ENCODE assay signal across 15 cellular contexts in the genomic region with DNA sequence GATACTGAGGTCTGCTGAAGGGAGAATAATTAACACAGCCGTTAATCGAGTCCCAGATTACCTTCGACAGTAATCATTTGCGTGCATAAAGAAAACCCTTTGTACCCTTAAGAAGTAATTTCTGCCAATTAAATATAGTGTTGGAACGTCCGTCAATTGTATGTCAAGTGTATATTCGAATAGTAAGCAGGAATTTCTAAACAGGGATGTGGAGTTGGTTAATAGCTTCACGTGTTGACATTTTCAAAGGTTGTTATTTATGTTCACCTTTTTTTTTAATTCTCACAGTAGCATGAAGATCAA. TPM values are rescaled to one million over a fixed set of nuclear protein-coding genes. Genes with fewer than 3 reads are reported as not detected.
DNase-seq lines count a peak whose midpoint lies in the region; ATAC-seq, FAIRE-seq and TF ChIP-seq lines count a peak whose summit lies in the region.
"Had no signal": no experiment of that assay in that cellular context is flagged by ENCODE, and none has a peak within 500 bp of the region (broad histone marks: within the 10 kb centered on the region; RNA-seq: fewer than 3 reads in every experiment).

No MANE protein-coding gene starts in this region.

- TF ChIP-seq CTCF in BE2C (IDR thresholded peaks at IDR 0.05; ENCODE audit: low read depth, low read length) (no peak), MM.1S (IDR thresholded peaks at IDR 0.05; ENCODE audit: low read length) (no peak), endothelial cell of umbilical vein (IDR thresholded peaks at IDR 0.05; ENCODE audit: extremely low read depth in 1 of 2, insufficient read depth in 1 of 2, low read depth in 1 of 2, low read length in 2 of 2) (no peak), osteoblast (IDR thresholded peaks at IDR 0.05; ENCODE audit: extremely low read depth, low read depth, low read length) (no peak)

- H4K20me1 ChIP-seq in MM.1S (ENCODE audit: insufficient read depth, low read length): no peaks in the 10 kb centered on the region
- no peaks in the 10 kb centered on the region for H4K20me1 ChIP-seq in endothelial cell of umbilical vein (replicated peaks; ENCODE audit: control insufficient read depth, extremely low read depth, insufficient read depth, low read length)
- H4K20me1 ChIP-seq in osteoblast (ENCODE audit: insufficient read depth, low read length): no peaks in the 10 kb centered on the region

- no peaks in the 10 kb centered on the region for H3K9me1 ChIP-seq in endothelial cell of umbilical vein (replicated peaks; ENCODE audit: control insufficient read depth, extremely low read depth, insufficient read depth, low read length)

- TF ChIP-seq POLR2A in endothelial cell of umbilical vein (IDR thresholded peaks at IDR 0.05; ENCODE audit: low read depth, low read length): no peak

- H3F3A ChIP-seq in MM.1S (ENCODE audit: insufficient read depth, low read length): no peaks in the 10 kb centered on the region

- ATAC-seq in GM18498 (IDR thresholded peaks at IDR 0.05; ENCODE audit: unreplicated experiment): no peak
- ATAC-seq in SK-N-SH treated with all-trans-retinoic acid at 6 μM for 48 hours: no peak
- ATAC-seq: activated CD8-positive, alpha-beta memory T cell treated with anti-CD3 and anti-CD28 coated beads, Interleukin-2, amount 10 ng/mL, durations not matched to agents 7 days and 5 days; natural killer cell had no signal

- H2AFZ ChIP-seq in MM.1S (ENCODE audit: low read length) (0 out of 2 replicates have a peak overlapping the region, but pooled peaks have one; percentile 57), endothelial cell of umbilical vein (ENCODE audit: low read depth, low read length) (peak overlapping the region; percentile 94), osteoblast (ENCODE audit: low read length) (peak overlapping the region; percentile 47)

- H3K27ac ChIP-seq in MM.1S (ENCODE audit: low read length) (no peak overlapping the region), endothelial cell of umbilical vein (ENCODE audit: insufficient read depth, low read depth, low read length) (no peak overlapping the region), osteoblast (ENCODE audit: low read depth, low read length) (no peak overlapping the region)
- H3K27ac ChIP-seq: epithelial cell of prostate had no signal

- H3K36me3 ChIP-seq in BE2C (no peaks in the 10 kb centered on the region), MM.1S (replicated peaks; ENCODE audit: insufficient read depth, low read length) (no peaks in the 10 kb centered on the region), endothelial cell of umbilical vein (ENCODE audit: control insufficient read depth in 2 of 2, extremely low read depth in 1 of 2, insufficient read depth in 2 of 2, low read length in 2 of 2) (no peaks in the 10 kb centered on the region), osteoblast (ENCODE audit: insufficient read depth, low read length) (no peaks in the 10 kb centered on the region)

- peak overlapping the region; percentile 87 for H3K4me3 ChIP-seq in BE2C (ENCODE audit: low read depth, low read length)
- peak overlapping the region; percentile 60 for H3K4me3 ChIP-seq in MM.1S (ENCODE audit: low read length)
- no peak overlapping the region for H3K4me3 ChIP-seq in endothelial cell of umbilical vein (replicated peaks in 1 of 3; ENCODE audit: insufficient read depth in 1 of 3, low read depth in 1 of 3, low read length in 3 of 3)
- no peak overlapping the region for H3K4me3 ChIP-seq in osteoblast (ENCODE audit: insufficient read depth, low read length)

- H3K79me2 ChIP-seq in MM.1S (ENCODE audit: low read length): no peaks in the 10 kb centered on the region
- H3K79me2 ChIP-seq in endothelial cell of umbilical vein (ENCODE audit: control insufficient read depth, insufficient read depth, low read length): no peaks in the 10 kb centered on the region
- no peaks in the 10 kb centered on the region for H3K79me2 ChIP-seq in osteoblast (ENCODE audit: insufficient read depth, low read length)

- BruUV-seq in endothelial cell of umbilical vein (replicated peaks; lab: Mats Ljungman, UMichigan): no TSS peak

- H3K27me3 ChIP-seq in BE2C: no peaks in the 10 kb centered on the region
- no peaks in the 10 kb centered on the region for H3K27me3 ChIP-seq in MM.1S (replicated peaks; ENCODE audit: insufficient read depth, low read length)
- H3K27me3 ChIP-seq in endothelial cell of umbilical vein (ENCODE audit: control insufficient read depth in 2 of 2, insufficient read depth in 2 of 2, low read length in 2 of 2): peaks cover 9 to 34% of the 10 kb centered on the region in 2 experiments
- peaks cover 45% of the 10 kb centered on the region for H3K27me3 ChIP-seq in osteoblast (ENCODE audit: insufficient read depth, low read length)

- H3K9ac ChIP-seq in MM.1S (ENCODE audit: low read length) (no peak overlapping the region), endothelial cell of umbilical vein (replicated peaks; ENCODE audit: extremely low read depth, insufficient read depth, low read length) (no peak overlapping the region)

- peak; percentile 62 for FAIRE-seq in endothelial cell of umbilical vein (lab: Jason Lieb, UNC)
- FAIRE-seq: bronchial epithelial cell had no signal

- H3K4me2 ChIP-seq in MM.1S (ENCODE audit: low read depth, low read length) (peak overlapping the region; percentile 59; the same call in 1 of the 2 replicates), endothelial cell of umbilical vein (ENCODE audit: insufficient read depth, low read length) (peak overlapping the region; percentile 70), osteoblast (ENCODE audit: insufficient read depth, low read length) (peak overlapping the region; percentile 57)

- CTCF ChIA-PET in endothelial cell of umbilical vein (lab: Charles Lee): interaction anchor here (1.2 to 2.5 kb wide), 4 partner anchors 11 to 150 kb away, joined by 3 to 16 read pairs (median 4); partner anchors contain the start of gene CYB5R4

- H3K9me3 ChIP-seq in BE2C (no peaks in the 10 kb centered on the region), MM.1S (replicated peaks; ENCODE audit: insufficient read depth, low read length) (no peaks in the 10 kb centered on the region), endothelial cell of umbilical vein (replicated peaks; ENCODE audit: control insufficient read depth, insufficient read depth, low read length) (no peaks in the 10 kb centered on the region), osteoblast (ENCODE audit: low read depth, low read length) (no peaks in the 10 kb centered on the region)

- POLR2A ChIA-PET in endothelial cell of umbilical vein (lab: Charles Lee): no interaction called here

- H3K4me1 ChIP-seq in BE2C (no peaks in the 10 kb centered on the region), MM.1S (ENCODE audit: low read length) (no peaks in the 10 kb centered on the region), endothelial cell of umbilical vein (ENCODE audit: control insufficient read depth, extremely low read depth, insufficient read depth, low read length) (peaks cover 14% of the 10 kb centered on the region), osteoblast (ENCODE audit: insufficient read depth, low read length) (no peaks in the 10 kb centered on the region)

- H3K9me2 ChIP-seq in MM.1S (replicated peaks; ENCODE audit: insufficient read depth, low read length): no peaks in the 10 kb centered on the region

- dilution Hi-C loops in endothelial cell of umbilical vein (cut with MboI; ENCODE audit: extremely low pct_ligation_motif_present, low sequenced_read_pairs): no loop called here

- DNase-seq in BE2C (no peak), MM.1S (no peak), endothelial cell of umbilical vein (ENCODE audit: low read depth, low spot score) (no peak), osteoblast (ENCODE audit: insufficient read length, low spot score, missing footprints) (peak; percentile 48), posterior vena cava (ENCODE audit: low spot score) (no peak), UCSD-AML1 (lab: John Stamatoyannopoulos, UW; ENCODE audit: unreplicated experiment) (no peak)
- DNase-seq: activated CD8-positive, alpha-beta memory T cell treated with anti-CD3 and anti-CD28 coated beads, Interleukin-2, amount 10 ng/mL, durations not matched to agents 7 days and 5 days; activated naive CD4-positive, alpha-beta T cell treated with Interleukin-2 at 50 U/mL for 16 hours; natural killer cell had no signal

- intact Hi-C loops in endothelial cell of umbilical vein (cut with micrococcal nuclease): loop anchor here (2.0 to 5.0 kb wide), 4 partner anchors 108 to 511 kb away; partner anchors contain the start of gene CYB5R4
- intact Hi-C loops in posterior vena cava (cut with DNase I): no loop called here

TF ChIP-seq in endothelial cell of umbilical vein, 7 proteins besides CTCF, POLR2A, EP300 and RAD21 (continues in another document):
- TF ChIP-seq JUN (IDR thresholded peaks at IDR 0.05; ENCODE audit: borderline replicate concordance, insufficient read depth, insufficient read length, low read depth): no peak
- TF ChIP-seq, protein P1, sequence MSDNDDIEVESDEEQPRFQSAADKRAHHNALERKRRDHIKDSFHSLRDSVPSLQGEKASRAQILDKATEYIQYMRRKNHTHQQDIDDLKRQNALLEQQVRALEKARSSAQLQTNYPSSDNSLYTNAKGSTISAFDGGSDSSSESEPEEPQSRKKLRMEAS (IDR thresholded peaks at IDR 0.05; ENCODE audit: insufficient read depth, insufficient read length): no peak
- TF ChIP-seq POLR2AphosphoS5 (IDR thresholded peaks at IDR 0.05; ENCODE audit: insufficient read depth, low read depth, low read length): no peak
- no peak for TF ChIP-seq MYC (IDR thresholded peaks at IDR 0.05; ENCODE audit: low read depth, low read length)

RNA-seq across cellular contexts. Expression of gene SNAP91, which starts 0.8 kb away (rescaled TPM):
- polyA plus RNA-seq in BE2C (2012; ENCODE audit: insufficient read depth, insufficient read length, low read depth): 62.0 TPM
- total RNA-seq in endothelial cell of umbilical vein (0.72 and 1.5 TPM in 2 replicates), osteoblast (0.59 and 0.72 TPM in 2 replicates), posterior vena cava (1 to 10 TPM in 1 of 2 donors, under 1 TPM in 1; 0.97 to 4.0 TPM)
- 1.3 and 1.4 TPM in 2 replicates for polyA plus RNA-seq in endothelial cell of umbilical vein
- 0.79 and 1.2 TPM in 2 replicates for polyA plus RNA-seq in endothelial cell of umbilical vein (2011; cell fraction: cytosol; rRNA removed)
- polyA plus RNA-seq in endothelial cell of umbilical vein (2011; cell fraction: nucleus; rRNA removed): 3.6 and 11.6 TPM in 2 replicates
- polyA plus RNA-seq in endothelial cell of umbilical vein (2012): 0.19 and 0.39 TPM in 2 replicates
- 2.8 and 3.8 TPM in 2 replicates for polyA minus RNA-seq in endothelial cell of umbilical vein
- polyA minus RNA-seq in endothelial cell of umbilical vein (2011; cell fraction: cytosol; rRNA and poly(A)+ RNA removed): not detected
- 3.8 and 8.5 TPM in 2 replicates for polyA minus RNA-seq in endothelial cell of umbilical vein (2011; cell fraction: nucleus; rRNA and poly(A)+ RNA removed)
- total RNA-seq: activated CD8-positive, alpha-beta memory T cell treated with anti-CD3 and anti-CD28 coated beads, Interleukin-2, amount 10 ng/mL, durations not matched to agents 7 days and 5 days; liver; natural killer cell; subcutaneous adipose tissue had no signal
- polyA plus RNA-seq: liver had no signal

Comparison
In these comparisons a context has a peak if more than half of its experiments do, and no peak if none do; other contexts are left out.
1. H3K4me3 ChIP-seq: peak in BE2C (single experiment) and MM.1S (single experiment); none in endothelial cell of umbilical vein (0 of 3) and osteoblast (single experiment).
2. Peak in every context shown above with its lines, with median percentiles within 50 percentile points of each other: H2AFZ ChIP-seq and H3K4me2 ChIP-seq.